Comparison of ENCODE assay signal across 19 cellular contexts in genomic region chr10:56357018-56357417, GRCh38.
"Had no signal": no experiment of that assay in that cellular context is flagged by ENCODE, and none has a peak within 500 bp of the region (broad histone marks: within the 10 kb centered on the region; RNA-seq: fewer than 3 reads in every experiment).

No MANE protein-coding gene starts in this region.

- ATAC-seq: heart right ventricle; left lobe of liver; naive thymus-derived CD8-positive, alpha-beta T cell had no signal

- H3K9me3 Mint-ChIP-seq: naive thymus-derived CD8-positive, alpha-beta T cell; type B pancreatic cell had no signal

- H3K27ac Mint-ChIP-seq: naive thymus-derived CD8-positive, alpha-beta T cell; type B pancreatic cell had no signal

- H3K27me3 ChIP-seq: dorsolateral prefrontal cortex, heart right ventricle, neutrophil, sigmoid colon, thyroid gland had no signal

- H3K27ac ChIP-seq: dorsolateral prefrontal cortex, heart right ventricle, neutrophil, sigmoid colon, skin epidermis, thyroid gland had no signal

- DNase-seq: cortex of kidney; dorsolateral prefrontal cortex; effector CD8-positive, alpha-beta T cell; foreskin melanocyte; heart right ventricle; hypothalamus; mammary epithelial cell; naive thymus-derived CD8-positive, alpha-beta T cell; posterior cingulate gyrus; sigmoid colon; stimulated activated CD4-positive, alpha-beta T cell treated with anti-CD3 and anti-CD28 coated beads, Interleukin-2, amount 100 ng/mL, for 48 hours; stimulated activated naive CD4-positive, alpha-beta T cell treated with Interleukin-2 at 50 U/mL for 16 hours; thyroid gland had no signal

- FAIRE-seq: islet of Langerhans, urothelium cell line had no signal

- H3K9me3 ChIP-seq: heart right ventricle, neutrophil, sigmoid colon, thyroid gland had no signal

- H3K36me3 Mint-ChIP-seq: naive thymus-derived CD8-positive, alpha-beta T cell had no signal

- H3K36me3 ChIP-seq: sigmoid colon, thyroid gland had no signal

- H3K4me3 ChIP-seq: dorsolateral prefrontal cortex, heart right ventricle, sigmoid colon, skin epidermis, thyroid gland had no signal
